ENCODE assay signal across 22 cellular contexts in genomic region chr20:45154183-45154582, GRCh38. TPM values are rescaled to one million over a fixed set of nuclear protein-coding genes. Genes with fewer than 3 reads are reported as not detected.
DNase-seq lines count a peak whose midpoint lies in the region; ATAC-seq and TF ChIP-seq lines count a peak whose summit lies in the region.
"Had no signal": no experiment of that assay in that cellular context is flagged by ENCODE, and none has a peak within 500 bp of the region (broad histone marks: within the 10 kb centered on the region; RNA-seq: fewer than 3 reads in every experiment).

No MANE protein-coding gene starts in this region.

- peaks cover 0 to 10% of the 10 kb centered on the region in 2 donors for H3K9me3 Mint-ChIP-seq in effector memory CD8-positive, alpha-beta T cell

- no peak overlapping the region for H3K27ac Mint-ChIP-seq in effector memory CD8-positive, alpha-beta T cell
- H3K27ac Mint-ChIP-seq: stimulated activated naive B cell treated with anti-CD40 and anti-IgM and Interleukin-4, amounts not matched to agents 10 μg/mL and 1 μg/mL and 100 μg/mL, for 72 hours had no signal

- peaks cover 3% of the 10 kb centered on the region for H3K9me3 ChIP-seq in WERI-Rb-1 (ENCODE audit: severe bottlenecking)

- no peaks in the 10 kb centered on the region for H3K4me1 Mint-ChIP-seq in effector memory CD8-positive, alpha-beta T cell (ENCODE audit: low read depth in 2 of 2)
- H3K4me1 Mint-ChIP-seq: central memory CD8-positive, alpha-beta T cell had no signal

- no peak overlapping the region for H3K4me3 Mint-ChIP-seq in effector memory CD8-positive, alpha-beta T cell
- H3K4me3 Mint-ChIP-seq: central memory CD8-positive, alpha-beta T cell; stimulated activated naive B cell treated with anti-CD40 and anti-IgM and Interleukin-4, amounts not matched to agents 10 μg/mL and 1 μg/mL and 100 μg/mL, for 72 hours had no signal

- H3K4me3 ChIP-seq in BJ (ENCODE audit: low read depth, low read length) (no peak overlapping the region), WERI-Rb-1 (ENCODE audit: low read depth, low read length) (no peak overlapping the region), fibroblast of the aortic adventitia (ENCODE audit: low read depth, low read length) (no peak overlapping the region)
- H3K4me3 ChIP-seq: adrenal gland, hepatocyte had no signal

- no peak for ATAC-seq in effector memory CD8-positive, alpha-beta T cell (replicated peaks)

- no peaks in the 10 kb centered on the region for H3K36me3 ChIP-seq in BJ (ENCODE audit: control insufficient read depth, insufficient read depth, low read length)
- no peaks in the 10 kb centered on the region for H3K36me3 ChIP-seq in WERI-Rb-1
- H3K36me3 ChIP-seq: adrenal gland had no signal

- CTCF ChIA-PET in BJ (lab: Yijun Ruan, JAX), result interaction anchor here (0.7 to 1.5 kb wide), 3 partner anchors 42 to 143 kb away, joined by 3 to 6 read pairs (median 3); no protein-coding TSS in a partner anchor

- TF ChIP-seq CTCF in BJ (IDR thresholded peaks at IDR 0.05; ENCODE audit: insufficient read depth, low read depth, low read length) (0 out of 2 replicates have a peak, but pooled peaks have one; percentile 5), WERI-Rb-1 (IDR thresholded peaks at IDR 0.05; ENCODE audit: low read depth, low read length) (peak; percentile 45), fibroblast of the aortic adventitia (IDR thresholded peaks at IDR 0.05; ENCODE audit: insufficient read depth, low read length) (no peak)

- no peaks in the 10 kb centered on the region for H3K36me3 Mint-ChIP-seq in effector memory CD8-positive, alpha-beta T cell (ENCODE audit: insufficient read depth)

- no peak for DNase-seq in BJ (ENCODE audit: low read depth)
- DNase-seq in HT-29 (ENCODE audit: low spot score), result peak; percentile 11
- no peak for DNase-seq in WERI-Rb-1
- DNase-seq in fibroblast of the aortic adventitia (ENCODE audit: low read depth), result peak; percentile 13
- no peak for DNase-seq in effector memory CD8-positive, alpha-beta T cell
- DNase-seq in UCSD-AML1 (lab: John Stamatoyannopoulos, UW; ENCODE audit: unreplicated experiment), result no peak
- no peak for DNase-seq in DMS153 treated with DMSO at 0.1 percent for 48 hours (lab: John Stamatoyannopoulos, UW; ENCODE audit: unreplicated experiment)
- no peak for DNase-seq in 8988T
- DNase-seq: activated gamma-delta T cell treated with Interleukin-2 at 50 U/mL for 16 hours; adrenal gland; COR-L47; effector CD8-positive, alpha-beta T cell; islet precursor cell; NCI-H1694 had no signal

- peaks cover 6% of the 10 kb centered on the region for H3K27me3 ChIP-seq in BJ (ENCODE audit: control insufficient read depth, insufficient read depth, low read length)
- no peaks in the 10 kb centered on the region for H3K27me3 ChIP-seq in WERI-Rb-1 (ENCODE audit: insufficient read depth, low read depth, severe bottlenecking)
- H3K27me3 ChIP-seq: adrenal gland had no signal

- H3K27ac ChIP-seq in WERI-Rb-1, result no peak overlapping the region
- H3K27ac ChIP-seq: adrenal gland, hepatocyte had no signal

- POLR2A ChIA-PET in BJ (lab: Charles Lee), result no interaction called here

- H3K27me3 Mint-ChIP-seq in effector memory CD8-positive, alpha-beta T cell, result peaks cover 68 to 100% of the 10 kb centered on the region in 2 donors

RNA-seq across cellular contexts. Expression of gene PI3, which starts 20.5 kb away (rescaled TPM):
- polyA plus RNA-seq in BJ (2011; rRNA removed), result not detected in 2 replicates
- not detected in 2 replicates for polyA minus RNA-seq in BJ (2011; rRNA and poly(A)+ RNA removed)
- 2.0 and 6.6 TPM in 2 replicates for total RNA-seq in HT-29 (2014; rRNA removed; shearing (Covaris generic))
- not detected in 2 replicates for total RNA-seq in fibroblast of the aortic adventitia (ENCODE audit: low replicate concordance)
- total RNA-seq: adrenal gland, Daoy, lung microvascular endothelial cell, myocyte, osteocyte had no signal

RNA-seq across cellular contexts. Expression of gene WFDC12, which starts 29.9 kb away (rescaled TPM):
- not detected in 2 replicates for polyA plus RNA-seq in BJ (2011; rRNA removed)
- polyA minus RNA-seq in BJ (2011; rRNA and poly(A)+ RNA removed), result not detected in 2 replicates
- total RNA-seq in HT-29 (2014; rRNA removed; shearing (Covaris generic)), result not detected in 2 replicates
- total RNA-seq in fibroblast of the aortic adventitia (ENCODE audit: low replicate concordance), result not detected in 2 replicates
- total RNA-seq: adrenal gland, Daoy, hepatocyte, lung microvascular endothelial cell, myocyte, osteocyte, sciatic nerve had no signal
- polyA plus RNA-seq: adrenal gland, hepatocyte had no signal

RNA-seq across cellular contexts. Expression of gene WFDC5, which starts 39.2 kb away (rescaled TPM):
- polyA plus RNA-seq in BJ (2011; rRNA removed), result not detected in 2 replicates
- not detected in 2 replicates for polyA minus RNA-seq in BJ (2011; rRNA and poly(A)+ RNA removed)
- total RNA-seq in HT-29 (2014; rRNA removed; shearing (Covaris generic)), result not detected in 2 replicates
- not detected in 2 replicates for total RNA-seq in fibroblast of the aortic adventitia (ENCODE audit: low replicate concordance)
- total RNA-seq: adrenal gland, Daoy, lung microvascular endothelial cell, myocyte, osteocyte, sciatic nerve had no signal
- polyA plus RNA-seq: adrenal gland, hepatocyte had no signal

RNA-seq across cellular contexts. Expression of gene SEMG1, which starts 52.6 kb away (rescaled TPM):
- not detected in 2 replicates for polyA plus RNA-seq in BJ (2011; rRNA removed)
- polyA minus RNA-seq in BJ (2011; rRNA and poly(A)+ RNA removed), result not detected in 2 replicates
- not detected in 2 replicates for total RNA-seq in HT-29 (2014; rRNA removed; shearing (Covaris generic))
- total RNA-seq in fibroblast of the aortic adventitia (ENCODE audit: low replicate concordance), result not detected in 2 replicates
- total RNA-seq: adrenal gland, Daoy, hepatocyte, lung microvascular endothelial cell, myocyte, osteocyte, sciatic nerve had no signal
- polyA plus RNA-seq: hepatocyte had no signal

RNA-seq across cellular contexts. Expression of gene KCNS1, which starts 53.3 kb away (rescaled TPM):
- polyA plus RNA-seq in BJ (2011; rRNA removed), result 0.64 and 0.74 TPM in 2 replicates
- polyA minus RNA-seq in BJ (2011; rRNA and poly(A)+ RNA removed), result 0.51 and 0.71 TPM in 2 replicates
- total RNA-seq in HT-29 (2014; rRNA removed; shearing (Covaris generic)), result not detected in 2 replicates
- 0.18 TPM in 1 of 2 replicates, not detected in the other for total RNA-seq in fibroblast of the aortic adventitia (ENCODE audit: low replicate concordance)
- total RNA-seq: Daoy, myocyte, sciatic nerve had no signal

Comparison
In these comparisons a context has a peak if more than half of its experiments do, and no peak if none do; other contexts are left out.
1. DNase-seq: peak in HT-29 (single experiment) and fibroblast of the aortic adventitia (single experiment); none in BJ (single experiment), WERI-Rb-1 (single experiment), effector memory CD8-positive, alpha-beta T cell (0 of 3), UCSD-AML1 (single experiment), DMS153 treated with DMSO at 0.1 percent for 48 hours (single experiment) and 8988T (single experiment).